15 cellular contexts compared by ENCODE assay signal in genomic region chr4:153001626-153002025, GRCh38.
"Had no signal": no experiment of that assay in that cellular context is flagged by ENCODE, and none has a peak within 500 bp of the region (broad histone marks: within the 10 kb centered on the region; RNA-seq: fewer than 3 reads in every experiment).

No MANE protein-coding gene starts in this region.

- H3K4me1 ChIP-seq: esophagus muscularis mucosa, tibial artery had no signal

- ATAC-seq: activated CD4-positive, CD25-positive, alpha-beta regulatory T cell treated with anti-CD3 and anti-CD28 coated beads, Interleukin-2, amount 50 U/mL, for 24 hours; activated CD8-positive, alpha-beta memory T cell treated with anti-CD3 and anti-CD28 coated beads, Interleukin-2, amount 10 ng/mL, durations not matched to agents 7 days and 5 days; activated T-cell treated with anti-CD3 and anti-CD28 coated beads, Interleukin-2, amount 50 U/mL, for 4 hours; left lobe of liver; natural killer cell; T-helper 17 cell had no signal

- H3K4me3 ChIP-seq: dorsolateral prefrontal cortex, esophagus muscularis mucosa, tibial artery had no signal

- H3K36me3 ChIP-seq: esophagus muscularis mucosa, tibial artery had no signal

- H3K27me3 ChIP-seq: esophagus muscularis mucosa had no signal

- H3K27ac ChIP-seq: dorsolateral prefrontal cortex, esophagus muscularis mucosa, tibial artery had no signal

- DNase-seq: activated CD4-positive, alpha-beta T cell treated with anti-CD3 and anti-CD28 coated beads, Interleukin-2, amount 50 U/mL, for 4 hours; activated CD8-positive, alpha-beta memory T cell treated with anti-CD3 and anti-CD28 coated beads, Interleukin-2, amount 10 ng/mL, durations not matched to agents 7 days and 5 days; activated gamma-delta T cell treated with Interleukin-2 at 50 U/mL for 16 hours; activated naive CD8-positive, alpha-beta T cell treated with anti-CD3 and anti-CD28 coated beads for 36 hours; activated T-cell treated with anti-CD3 and anti-CD28 coated beads, Interleukin-2, amount 50 U/mL, for 4 hours; head of caudate nucleus; mammary epithelial cell; natural killer cell; stimulated activated CD4-positive, alpha-beta T cell treated with anti-CD3 and anti-CD28 coated beads, Interleukin-4, amount 100 ng/mL, for 4 hours; T-helper 17 cell; tibial artery had no signal

- H3K9me3 ChIP-seq: esophagus muscularis mucosa, tibial artery had no signal
